In the genomic region with DNA sequence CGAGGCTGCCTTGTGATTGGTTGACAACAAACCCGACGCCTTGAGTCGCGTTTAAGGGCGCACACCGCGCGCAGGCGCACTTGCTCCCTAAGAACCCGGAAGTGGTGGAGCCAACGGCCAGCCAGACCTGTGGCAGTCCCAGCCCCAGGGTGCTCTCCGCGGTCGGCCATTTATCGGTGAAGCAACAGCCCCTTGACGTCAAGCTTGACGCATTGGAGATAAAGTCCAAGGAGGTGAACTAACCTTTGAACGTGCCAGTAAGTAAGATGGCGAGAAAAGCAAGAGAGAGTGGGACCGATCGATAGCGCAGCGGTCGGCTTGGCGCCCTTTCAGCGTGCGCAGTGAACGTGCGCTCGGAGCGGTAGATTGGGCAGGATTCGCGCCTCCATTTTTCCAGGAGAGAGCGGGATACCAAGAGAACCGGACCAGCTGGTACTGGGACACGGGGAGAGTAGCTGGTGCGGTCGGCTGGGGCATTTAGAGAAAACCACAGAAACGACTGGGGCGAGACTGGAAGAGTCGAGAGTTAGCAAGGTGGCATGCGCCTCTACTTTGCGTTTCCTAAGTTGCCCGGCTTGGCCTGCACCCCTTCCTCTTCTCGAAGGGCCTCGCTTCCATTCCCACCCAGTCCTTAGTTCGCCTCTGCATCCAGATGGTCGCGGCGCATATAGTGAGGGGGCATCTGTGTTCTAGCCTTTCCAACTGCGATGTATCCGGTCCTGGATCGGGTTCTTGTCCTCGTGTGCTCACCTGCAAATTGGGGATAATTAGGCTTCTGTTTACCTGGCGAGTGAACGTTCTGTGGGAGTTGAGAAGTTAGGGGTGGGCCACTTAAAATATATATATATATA, we compare ENCODE assay signal across 7 cellular contexts. TPM values are rescaled to one million over a fixed set of nuclear protein-coding genes. Genes with fewer than 3 reads are reported as not detected.
DNase-seq lines count a peak whose midpoint lies in the region; ATAC-seq, FAIRE-seq and TF ChIP-seq lines count a peak whose summit lies in the region.

A gene (plus strand): TSS at position 364 of the 851 bp plus-strand sequence. CDS start 2,908 bp downstream, outside the sequence.

- peak; percentile 96 for FAIRE-seq in GM18507 (lab: Jason Lieb, UNC)

- peak within 1 kb of the TSS; percentile 67 for H2AFZ ChIP-seq in hepatocyte

- peak within 1 kb of the TSS; percentile 89 for H3K27ac ChIP-seq in hepatocyte

- H3K36me3 ChIP-seq in hepatocyte (replicated peaks; ENCODE audit: insufficient read depth, low read depth): no peaks in the 10 kb centered on the region

- peaks cover 67% of the 10 kb centered on the region for H3K79me2 ChIP-seq in hepatocyte

- no peaks in the 10 kb centered on the region for H4K20me1 ChIP-seq in hepatocyte (ENCODE audit: insufficient read depth, poor library complexity, severe bottlenecking)

- no peak for TF ChIP-seq CTCF in astrocyte of the cerebellum (IDR thresholded peaks at IDR 0.05; ENCODE audit: low read depth, low read length, missing control alignments)
- no peak for TF ChIP-seq CTCF in hepatocyte (IDR thresholded peaks at IDR 0.05; ENCODE audit: poor library complexity)

- H3K27me3 ChIP-seq in hepatocyte: no peaks in the 10 kb centered on the region

- DNase-seq in GM18507 (ENCODE audit: extremely low spot score, insufficient read length, low read depth): peak; percentile 99
- DNase-seq in NCI-H2029 treated with DMSO at 0.1 percent for 48 hours (lab: John Stamatoyannopoulos, UW): peak; percentile 87
- DNase-seq in T-helper 9 cell: peak; percentile 98
- DNase-seq in astrocyte of the cerebellum (ENCODE audit: low read depth): peak; percentile 100
- DNase-seq in hepatocyte (ENCODE audit: low spot score): peak; percentile 100
- peak; percentile 99 for DNase-seq in retina

- peak; percentile 96 for ATAC-seq in HG02981 (IDR thresholded peaks at IDR 0.05; ENCODE audit: unreplicated experiment)

- no peaks in the 10 kb centered on the region for H3K9me2 ChIP-seq in hepatocyte (replicated peaks; ENCODE audit: insufficient read depth)

- in situ Hi-C loops in astrocyte of the cerebellum (cut with HindIII; ENCODE audit: low sequenced_read_pairs): no loop called here

- under 1% methylated on average over 57 of the region's 57 CpGs for WGBS in hepatocyte (ENCODE audit: low lambda C conversion rate, missing lambda C conversion rate)

- H3K9me3 ChIP-seq in hepatocyte (ENCODE audit: low read depth): no peaks in the 10 kb centered on the region

- H3K4me1 ChIP-seq in hepatocyte (ENCODE audit: insufficient read depth): peaks cover 10% of the 10 kb centered on the region

- H3K4me2 ChIP-seq in hepatocyte: peak within 1 kb of the TSS; percentile 82

- H3K4me3 ChIP-seq in astrocyte of the cerebellum (ENCODE audit: low read depth, low read length) (peak within 1 kb of the TSS; percentile 85), hepatocyte (peak within 1 kb of the TSS; percentile 51)

RNA-seq across cellular contexts. Expression of the gene that starts here (rescaled TPM):
- total RNA-seq in hepatocyte: 34.8 and 38.6 TPM in 2 replicates
- 15.4 and 21.5 TPM in 2 replicates for polyA plus RNA-seq in hepatocyte

Comparison
In these comparisons a context has a peak if more than half of its experiments do, and no peak if none do; other contexts are left out.
1. Peak in every context shown above with its lines: DNase-seq, ATAC-seq, H3K4me3 ChIP-seq and H3K27ac ChIP-seq.